ENCODE assay signal across 14 cellular contexts in genomic region chr1:106846656-106847055, GRCh38.
DNase-seq lines count a peak whose midpoint lies in the region; ATAC-seq and TF ChIP-seq lines count a peak whose summit lies in the region.
"Had no signal": no experiment of that assay in that cellular context is flagged by ENCODE, and none has a peak within 500 bp of the region (broad histone marks: within the 10 kb centered on the region; RNA-seq: fewer than 3 reads in every experiment).

No MANE protein-coding gene starts in this region.

- peak; percentile 42 for DNase-seq in kidney epithelial cell (ENCODE audit: low read depth)
- no peak for DNase-seq in globus pallidus (ENCODE audit: low spot score)
- no peak for DNase-seq in NCI-H1694 (lab: John Stamatoyannopoulos, UW)
- DNase-seq: activated CD4-positive, alpha-beta T cell treated with anti-CD3 and anti-CD28 coated beads, Interleukin-2, amount 10 ng/mL, durations not matched to agents 24 days and 14 days; aorta; GF-D8; immature natural killer cell; Peyer's patch; thyroid gland had no signal

- TF ChIP-seq CTCF in kidney epithelial cell (IDR thresholded peaks at IDR 0.05; ENCODE audit: insufficient read depth, low read length, poor library complexity, severe bottlenecking): no peak

- ATAC-seq in GM19043 (IDR thresholded peaks at IDR 0.05; ENCODE audit: low read depth, unreplicated experiment): peak; percentile 91
- peak; percentile 92 for ATAC-seq in GM21786 (IDR thresholded peaks at IDR 0.05; ENCODE audit: unreplicated experiment)
- peak; percentile 96 for ATAC-seq in HG03108 (IDR thresholded peaks at IDR 0.05; ENCODE audit: unreplicated experiment)
- ATAC-seq in SK-N-SH treated with all-trans-retinoic acid at 6 μM for 48 hours: no peak
- ATAC-seq in GM21723 (IDR thresholded peaks at IDR 0.05; ENCODE audit: unreplicated experiment): no peak

- H3K27me3 ChIP-seq in kidney epithelial cell (ENCODE audit: control insufficient read depth, insufficient read depth, low read length): no peaks in the 10 kb centered on the region
- H3K27me3 ChIP-seq: Peyer's patch, thyroid gland had no signal

- no peak overlapping the region for H3K4me3 ChIP-seq in kidney epithelial cell (ENCODE audit: low read depth, low read length)
- H3K4me3 ChIP-seq: Peyer's patch, thyroid gland had no signal

- no peaks in the 10 kb centered on the region for H3K36me3 ChIP-seq in kidney epithelial cell (ENCODE audit: control insufficient read depth, insufficient read depth, low read length)
- H3K36me3 ChIP-seq: Peyer's patch, thyroid gland had no signal

TF ChIP-seq in SK-N-SH treated with all-trans-retinoic acid at 6 μM for 48 hours, 23 proteins besides CTCF, POLR2A, EP300 and RAD21:
- TF ChIP-seq RARB (CRISPR knock-in tag; IDR thresholded peaks at IDR 0.05) (no peak), ZFP3 (CRISPR knock-in tag; IDR thresholded peaks at IDR 0.05) (no peak), ISL1 (CRISPR knock-in tag; IDR thresholded peaks at IDR 0.05) (no peak), ZNF70 (CRISPR knock-in tag; IDR thresholded peaks at IDR 0.05) (no peak), TSHZ2 (CRISPR knock-in tag; IDR thresholded peaks at IDR 0.05) (no peak), ZFP30 (CRISPR knock-in tag; IDR thresholded peaks at IDR 0.05) (no peak), TCF4 (CRISPR knock-in tag; IDR thresholded peaks at IDR 0.05; ENCODE audit: borderline replicate concordance) (no peak), ESRRG (CRISPR knock-in tag; IDR thresholded peaks at IDR 0.05) (no peak), ZNF565 (CRISPR knock-in tag; conservative IDR thresholded peaks at IDR 0.05; ENCODE audit: low read depth) (no peak), ZC3H10 (CRISPR knock-in tag; IDR thresholded peaks at IDR 0.05) (no peak), PATZ1 (CRISPR knock-in tag; IDR thresholded peaks at IDR 0.05; ENCODE audit: borderline replicate concordance) (no peak), GLIS3 (CRISPR knock-in tag; IDR thresholded peaks at IDR 0.05) (no peak), ARNTL (CRISPR knock-in tag; IDR thresholded peaks at IDR 0.05; ENCODE audit: borderline replicate concordance, low read depth) (no peak), BACH2 (CRISPR knock-in tag; IDR thresholded peaks at IDR 0.05; ENCODE audit: borderline replicate concordance) (no peak), SNAI2 (CRISPR knock-in tag; IDR thresholded peaks at IDR 0.05) (no peak)

Comparison
In these comparisons a context has a peak if more than half of its experiments do, and no peak if none do; other contexts are left out.
1. ATAC-seq: peak in GM19043 (single experiment), GM21786 (single experiment) and HG03108 (single experiment); none in SK-N-SH treated with all-trans-retinoic acid at 6 μM for 48 hours (single experiment) and GM21723 (single experiment).